In genomic region chr10:101690461-101690860, GRCh38 we compare ENCODE assay signal across 18 cellular contexts. TPM values are rescaled to one million over a fixed set of nuclear protein-coding genes. Genes with fewer than 3 reads are reported as not detected.
DNase-seq lines count a peak whose midpoint lies in the region; ATAC-seq and TF ChIP-seq lines count a peak whose summit lies in the region.
"Had no signal": no experiment of that assay in that cellular context is flagged by ENCODE, and none has a peak within 500 bp of the region (broad histone marks: within the 10 kb centered on the region; RNA-seq: fewer than 3 reads in every experiment).

No MANE protein-coding gene starts in this region.

- H2AFZ ChIP-seq in parathyroid adenoma, result no peak overlapping the region

- H3K9ac ChIP-seq in parathyroid adenoma, result no peak overlapping the region
- H3K9ac ChIP-seq: BLaER1 had no signal

- H3K36me3 ChIP-seq in esophagus muscularis mucosa, result no peaks in the 10 kb centered on the region
- no peaks in the 10 kb centered on the region for H3K36me3 ChIP-seq in parathyroid adenoma (ENCODE audit: control insufficient read depth, insufficient read depth, low read length)

- DNase-seq in ELF-1 (ENCODE audit: low read depth, low spot score) (peak; percentile 36), MV-4-11 (lab: John Stamatoyannopoulos, UW) (peak; percentile 18), esophagus muscularis mucosa (ENCODE audit: extremely low spot score) (no peak), HFFc6 (no peak), NCI-H1436 (lab: John Stamatoyannopoulos, UW) (no peak)
- DNase-seq: amygdala; DMS53; head of caudate nucleus; naive thymus-derived CD4-positive, alpha-beta T cell; NCI-H2029 treated with DMSO at 0.1 percent for 48 hours; NCI-H524; testis had no signal

- intact Hi-C loops in esophagus muscularis mucosa (cut with DNase I), result no loop called here

- H3K36me3 Mint-ChIP-seq in HFFc6 (ENCODE audit: low read depth), result peaks cover 28% of the 10 kb centered on the region

- TF ChIP-seq CTCF in esophagus muscularis mucosa (IDR thresholded peaks at IDR 0.05), result no peak
- TF ChIP-seq CTCF in parathyroid adenoma (IDR thresholded peaks at IDR 0.05), result no peak
- TF ChIP-seq CTCF in HFFc6 (IDR thresholded peaks at IDR 0.05), result no peak

- H3K4me1 Mint-ChIP-seq in HFFc6 (ENCODE audit: low read depth), result peaks cover 79% of the 10 kb centered on the region

- no peak for TF ChIP-seq POLR2A in esophagus muscularis mucosa (IDR thresholded peaks at IDR 0.05; ENCODE audit: low read depth)

- H3K27me3 Mint-ChIP-seq in HFFc6 (ENCODE audit: insufficient read depth), result 0 out of 2 replicates have a peak, but pooled peaks cover 2% of the 10 kb centered on the region
- H3K27me3 Mint-ChIP-seq: naive thymus-derived CD4-positive, alpha-beta T cell had no signal

- H3K27ac Mint-ChIP-seq in HFFc6, result no peak overlapping the region; the same call in 1 of the 2 replicates

- no peak for TF ChIP-seq EP300 in esophagus muscularis mucosa (IDR thresholded peaks at IDR 0.05)

- H3K27me3 ChIP-seq in esophagus muscularis mucosa (no peaks in the 10 kb centered on the region), parathyroid adenoma (ENCODE audit: control insufficient read depth, insufficient read depth, low read length) (no peaks in the 10 kb centered on the region)
- H3K27me3 ChIP-seq: BLaER1, testis had no signal

- no peak overlapping the region for H3K4me3 Mint-ChIP-seq in HFFc6

- H3K4me3 ChIP-seq in esophagus muscularis mucosa, result no peak overlapping the region
- H3K4me3 ChIP-seq in parathyroid adenoma (ENCODE audit: low read depth, low read length), result no peak overlapping the region
- H3K4me3 ChIP-seq: BLaER1, coronary artery, SK-N-MC, testis had no signal

- H3K9me3 ChIP-seq in esophagus muscularis mucosa (no peaks in the 10 kb centered on the region), parathyroid adenoma (ENCODE audit: control insufficient read depth, low read length) (no peaks in the 10 kb centered on the region)
- H3K9me3 ChIP-seq: BLaER1, testis had no signal

- WGBS in esophagus muscularis mucosa, result 64% methylated on average over 7 of the region's 7 CpGs

- peak overlapping the region; percentile 13 for H3K4me2 ChIP-seq in parathyroid adenoma (ENCODE audit: low read length)
- H3K4me2 ChIP-seq: BLaER1 had no signal

- H3K9me3 Mint-ChIP-seq in HFFc6, result no peaks in the 10 kb centered on the region

- H3K4me1 ChIP-seq in esophagus muscularis mucosa, result peaks cover 38 to 63% (median 58%) of the 10 kb centered on the region in 4 donors
- H3K4me1 ChIP-seq in parathyroid adenoma, result peaks cover 48% of the 10 kb centered on the region

- H3K27ac ChIP-seq in esophagus muscularis mucosa (replicated peaks in 1 of 4) (peak overlapping the region in 3 of 4 donors; percentile 7 to 13 (median 11)), parathyroid adenoma (no peak overlapping the region)
- H3K27ac ChIP-seq: BLaER1, coronary artery, SK-N-MC, testis had no signal

- peaks cover 32% of the 10 kb centered on the region for H3K79me2 ChIP-seq in parathyroid adenoma

- ATAC-seq in HG02840 (IDR thresholded peaks at IDR 0.05; ENCODE audit: low FRiP score, unreplicated experiment) (no peak), HG02973 (IDR thresholded peaks at IDR 0.05; ENCODE audit: unreplicated experiment) (no peak)
- ATAC-seq: naive thymus-derived CD4-positive, alpha-beta T cell had no signal

RNA-seq across cellular contexts. Expression of gene FBXW4, which starts 4.5 kb away (rescaled TPM):
- total RNA-seq in esophagus muscularis mucosa, result 100 to 1,000 TPM; 101 to 168 (median 115) TPM
- total RNA-seq in HFFc6 (2021; fragmentation: NEBNext Ultra II Directional; extraction: Animal tissue kit (Norgen Biotek cat#: 25700)), result 10 to 100 TPM; 22.9 to 33.3 (median 28.8) TPM

Comparison
In these comparisons a context has a peak if more than half of its experiments do, and no peak if none do; other contexts are left out.
1. DNase-seq: peak in ELF-1 (single experiment) and MV-4-11 (single experiment); none in esophagus muscularis mucosa (single experiment), HFFc6 (single experiment) and NCI-H1436 (single experiment).